ENCODE assay signal across 9 cellular contexts in the genomic region with DNA sequence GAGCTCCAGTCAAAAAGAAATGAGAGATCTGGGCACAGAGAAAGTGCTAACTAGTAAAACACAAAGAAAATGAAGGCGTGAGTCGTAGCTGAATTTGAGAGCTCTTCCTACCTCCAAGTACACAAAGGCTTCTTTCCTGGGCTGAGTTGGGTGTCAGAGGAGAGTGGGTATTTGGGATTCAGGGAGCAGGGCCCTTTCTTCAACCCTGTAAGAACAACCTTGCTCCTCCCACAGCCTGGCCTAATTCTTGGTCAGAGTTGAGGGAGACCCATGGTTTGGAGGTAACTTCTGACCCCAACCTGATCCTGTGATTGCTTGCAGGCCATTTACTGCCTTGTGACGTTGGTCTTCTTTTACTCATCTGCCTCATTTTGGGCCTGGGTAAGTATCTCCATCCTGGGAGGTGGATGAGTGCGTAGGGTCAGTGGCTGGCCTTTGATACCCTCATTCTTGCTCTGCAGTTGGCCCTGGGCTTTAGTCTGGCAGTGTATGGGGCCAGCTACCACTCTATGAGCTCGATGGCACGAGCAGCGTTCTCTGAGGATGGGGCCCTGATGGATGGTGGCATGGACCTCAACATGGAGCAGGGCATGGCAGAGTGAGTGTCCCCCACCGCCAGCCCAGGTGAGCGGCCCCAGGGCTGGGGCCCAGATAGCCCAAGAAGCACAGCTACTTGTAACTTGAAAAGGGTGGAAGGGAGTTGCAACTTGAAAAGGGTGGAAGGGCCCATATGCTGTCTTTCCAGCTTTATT. TPM values are rescaled to one million over a fixed set of nuclear protein-coding genes. Genes with fewer than 3 reads are reported as not detected.
DNase-seq lines count a peak whose midpoint lies in the region; ATAC-seq, FAIRE-seq and TF ChIP-seq lines count a peak whose summit lies in the region.
"Had no signal": no experiment of that assay in that cellular context is flagged by ENCODE, and none has a peak within 500 bp of the region (broad histone marks: within the 10 kb centered on the region; RNA-seq: fewer than 3 reads in every experiment).

No MANE protein-coding gene starts in this region.

- no TSS peak for BruUV-seq in endothelial cell of umbilical vein (replicated peaks; lab: Mats Ljungman, UMichigan)

- H4K20me1 ChIP-seq in DOHH2 (ENCODE audit: control insufficient read depth, insufficient read depth, low read depth, low read length) (no peaks in the 10 kb centered on the region), OCI-LY3 (ENCODE audit: insufficient read depth, low read length) (no peaks in the 10 kb centered on the region), endothelial cell of umbilical vein (replicated peaks; ENCODE audit: control insufficient read depth, extremely low read depth, insufficient read depth, low read length) (no peaks in the 10 kb centered on the region)

- H3K27me3 ChIP-seq in DOHH2 (ENCODE audit: control insufficient read depth, low read length) (no peaks in the 10 kb centered on the region), OCI-LY3 (ENCODE audit: low read depth, low read length) (no peaks in the 10 kb centered on the region), endothelial cell of umbilical vein (ENCODE audit: control insufficient read depth in 2 of 2, insufficient read depth in 2 of 2, low read length in 2 of 2) (no peaks in the 10 kb centered on the region), ovary (no peaks in the 10 kb centered on the region)

- POLR2A ChIA-PET in endothelial cell of umbilical vein (lab: Charles Lee): interaction anchor here (0.5 to 1.8 kb wide), 3 partner anchors 16 to 50 kb away, joined by 5 to 10 read pairs (median 8); partner anchors contain the start of gene FHOD1

- WGBS in ovary, 3 donors: 77 to 86% (median 81%) methylated on average over 9 of the region's 9 CpGs

- H3K4me1 ChIP-seq in DOHH2 (ENCODE audit: control insufficient read depth, low read length) (peaks cover 25% of the 10 kb centered on the region), OCI-LY3 (ENCODE audit: low read length) (peaks cover 13% of the 10 kb centered on the region), endothelial cell of umbilical vein (ENCODE audit: control insufficient read depth, extremely low read depth, insufficient read depth, low read length) (peaks cover 18% of the 10 kb centered on the region), ovary (ENCODE audit: insufficient read depth) (peaks cover 10% of the 10 kb centered on the region)

- no peak for TF ChIP-seq EP300 in ovary (IDR thresholded peaks at IDR 0.05)

- intact Hi-C loops in endothelial cell of umbilical vein (cut with micrococcal nuclease) (loop anchor here (5.0 kb wide), 1 partner anchor 36 kb away; the partner anchor contains the start of genes E2F4 and EXOC3L1), ovary (cut with DNase I) (loop anchor here in 1 of 4 donors (5.0 kb wide), 1 partner anchor 434 kb away; the partner anchor contains the start of genes ACD and PARD6A)

- TF ChIP-seq CTCF in DOHH2 (IDR thresholded peaks at IDR 0.05; ENCODE audit: low read depth, low read length, poor library complexity, severe bottlenecking) (no peak), OCI-LY3 (IDR thresholded peaks at IDR 0.05; ENCODE audit: low read depth, low read length) (no peak), endothelial cell of umbilical vein (IDR thresholded peaks at IDR 0.05; ENCODE audit: extremely low read depth in 1 of 2, insufficient read depth in 1 of 2, low read depth in 1 of 2, low read length in 2 of 2) (no peak), ovary (IDR thresholded peaks at IDR 0.05) (no peak)

- FAIRE-seq in endothelial cell of umbilical vein (lab: Jason Lieb, UNC): no peak

- ATAC-seq in GM21576 (IDR thresholded peaks at IDR 0.05; ENCODE audit: unreplicated experiment): no peak

- H2AFZ ChIP-seq in OCI-LY3 (ENCODE audit: low read depth, low read length) (no peak overlapping the region), endothelial cell of umbilical vein (ENCODE audit: low read depth, low read length) (no peak overlapping the region)

- H3K36me3 ChIP-seq in DOHH2 (ENCODE audit: control insufficient read depth, low read length): peaks cover 37% of the 10 kb centered on the region
- H3K36me3 ChIP-seq in OCI-LY3 (replicated peaks; ENCODE audit: low read depth, low read length): peaks cover 41% of the 10 kb centered on the region
- peaks cover 10 to 39% of the 10 kb centered on the region in 2 experiments for H3K36me3 ChIP-seq in endothelial cell of umbilical vein (ENCODE audit: control insufficient read depth in 2 of 2, extremely low read depth in 1 of 2, insufficient read depth in 2 of 2, low read length in 2 of 2)
- H3K36me3 ChIP-seq in ovary: no peaks in the 10 kb centered on the region

- no peaks in the 10 kb centered on the region for H3K9me1 ChIP-seq in endothelial cell of umbilical vein (replicated peaks; ENCODE audit: control insufficient read depth, extremely low read depth, insufficient read depth, low read length)

- no peak overlapping the region for H3K27ac ChIP-seq in DOHH2 (ENCODE audit: low read depth, low read length)
- H3K27ac ChIP-seq in OCI-LY3 (ENCODE audit: low read length): peak overlapping the region; percentile 2; the same call in 1 of the 2 replicates
- H3K27ac ChIP-seq in endothelial cell of umbilical vein (ENCODE audit: insufficient read depth, low read depth, low read length): no peak overlapping the region
- no peak overlapping the region for H3K27ac ChIP-seq in ovary

- H3K4me2 ChIP-seq in DOHH2 (ENCODE audit: low read length) (peak overlapping the region; percentile 83), OCI-LY3 (ENCODE audit: low read length) (peak overlapping the region; percentile 80), endothelial cell of umbilical vein (ENCODE audit: insufficient read depth, low read length) (peak overlapping the region; percentile 79)

- H3F3A ChIP-seq in DOHH2 (ENCODE audit: control insufficient read depth, insufficient read depth): no peaks in the 10 kb centered on the region

- H3K79me2 ChIP-seq in DOHH2 (ENCODE audit: control insufficient read depth, low read length): peaks cover 21% of the 10 kb centered on the region
- H3K79me2 ChIP-seq in OCI-LY3 (ENCODE audit: low read length): peaks cover 21% of the 10 kb centered on the region
- peaks cover 11% of the 10 kb centered on the region for H3K79me2 ChIP-seq in endothelial cell of umbilical vein (ENCODE audit: control insufficient read depth, insufficient read depth, low read length)

- H3K9me3 ChIP-seq in DOHH2 (ENCODE audit: control insufficient read depth, insufficient read depth, low read length) (no peaks in the 10 kb centered on the region), OCI-LY3 (ENCODE audit: insufficient read depth, low read length) (no peaks in the 10 kb centered on the region), endothelial cell of umbilical vein (replicated peaks; ENCODE audit: control insufficient read depth, insufficient read depth, low read length) (no peaks in the 10 kb centered on the region), ovary (no peaks in the 10 kb centered on the region)

- H3K9me2 ChIP-seq in DOHH2 (replicated peaks; ENCODE audit: control insufficient read depth, low read length): no peaks in the 10 kb centered on the region

- CTCF ChIA-PET in endothelial cell of umbilical vein (lab: Charles Lee): interaction anchor here (0.9 to 2.6 kb wide), 2 partner anchors 30 to 32 kb away, joined by 3 to 15 read pairs; no protein-coding TSS in a partner anchor

- no peak for DNase-seq in endothelial cell of umbilical vein (ENCODE audit: low read depth, low spot score)
- DNase-seq in ovary: peak in 1 of 5 donors; percentile 21
- no peak for DNase-seq in NCI-H2227 (lab: John Stamatoyannopoulos, UW; ENCODE audit: unreplicated experiment)
- DNase-seq in pons (ENCODE audit: low spot score): no peak
- no peak for DNase-seq in NCI-H1105 (lab: John Stamatoyannopoulos, UW)
- DNase-seq: WERI-Rb-1 had no signal

- H3K9ac ChIP-seq in OCI-LY3 (ENCODE audit: low read length) (peak overlapping the region; percentile 86), endothelial cell of umbilical vein (replicated peaks; ENCODE audit: extremely low read depth, insufficient read depth, low read length) (peak overlapping the region; percentile 77)

- TF ChIP-seq POLR2A in endothelial cell of umbilical vein (IDR thresholded peaks at IDR 0.05; ENCODE audit: low read depth, low read length) (peak; percentile 37), ovary (IDR thresholded peaks at IDR 0.05) (no peak)

- dilution Hi-C loops in endothelial cell of umbilical vein (cut with MboI; ENCODE audit: extremely low pct_ligation_motif_present, low sequenced_read_pairs): no loop called here

- peak overlapping the region; percentile 90 for H3K4me3 ChIP-seq in DOHH2 (ENCODE audit: low read length)
- H3K4me3 ChIP-seq in OCI-LY3 (ENCODE audit: low read length): peak overlapping the region; percentile 86
- peak overlapping the region in 1 of 3 experiments; percentile 78 for H3K4me3 ChIP-seq in endothelial cell of umbilical vein (replicated peaks in 1 of 3; ENCODE audit: insufficient read depth in 1 of 3, low read depth in 1 of 3, low read length in 3 of 3)
- peak overlapping the region; percentile 92 for H3K4me3 ChIP-seq in ovary

RNA-seq across cellular contexts. Expression of gene TMEM208, which starts 1.3 kb away (rescaled TPM):
- total RNA-seq in endothelial cell of umbilical vein: 35.3 and 36.3 TPM in 2 replicates
- polyA plus RNA-seq in endothelial cell of umbilical vein: 94.0 and 98.4 TPM in 2 replicates
- 53.5 and 55.9 TPM in 2 replicates for polyA plus RNA-seq in endothelial cell of umbilical vein (2011; cell fraction: cytosol; rRNA removed)
- 44.4 and 48.8 TPM in 2 replicates for polyA plus RNA-seq in endothelial cell of umbilical vein (2011; cell fraction: nucleus; rRNA removed)
- 34.1 and 34.9 TPM in 2 replicates for polyA plus RNA-seq in endothelial cell of umbilical vein (2012)
- polyA minus RNA-seq in endothelial cell of umbilical vein: 57.2 and 62.0 TPM in 2 replicates
- 29.2 TPM for polyA minus RNA-seq in endothelial cell of umbilical vein (2011; cell fraction: cytosol; rRNA and poly(A)+ RNA removed)
- polyA minus RNA-seq in endothelial cell of umbilical vein (2011; cell fraction: nucleus; rRNA and poly(A)+ RNA removed): 24.9 and 27.2 TPM in 2 replicates
- 10 to 100 TPM; 23.8 to 39.2 (median 32.1) TPM for total RNA-seq in ovary
- 10 to 100 TPM; 26.3 to 52.0 TPM for polyA plus RNA-seq in ovary

RNA-seq across cellular contexts. Expression of gene FHOD1, which starts 19.1 kb away (rescaled TPM):
- total RNA-seq in endothelial cell of umbilical vein: 104 and 124 TPM in 2 replicates
- 63.6 and 78.6 TPM in 2 replicates for polyA plus RNA-seq in endothelial cell of umbilical vein
- polyA plus RNA-seq in endothelial cell of umbilical vein (2011; cell fraction: cytosol; rRNA removed): 43.3 and 49.4 TPM in 2 replicates
- polyA plus RNA-seq in endothelial cell of umbilical vein (2011; cell fraction: nucleus; rRNA removed): 289 and 335 TPM in 2 replicates
- 84.9 and 85.3 TPM in 2 replicates for polyA plus RNA-seq in endothelial cell of umbilical vein (2012)
- polyA minus RNA-seq in endothelial cell of umbilical vein: 44.3 and 55.7 TPM in 2 replicates
- polyA minus RNA-seq in endothelial cell of umbilical vein (2011; cell fraction: cytosol; rRNA and poly(A)+ RNA removed): 17.6 TPM
- 42.3 and 55.3 TPM in 2 replicates for polyA minus RNA-seq in endothelial cell of umbilical vein (2011; cell fraction: nucleus; rRNA and poly(A)+ RNA removed)
- total RNA-seq in ovary: 10 to 100 TPM; 17.2 to 84.2 (median 41.8) TPM
- polyA plus RNA-seq in ovary: 10 to 100 TPM; 16.0 to 26.2 TPM

RNA-seq across cellular contexts. Expression of gene SLC9A5, which starts 20.6 kb away (rescaled TPM):
- total RNA-seq in endothelial cell of umbilical vein: 2.8 and 4.2 TPM in 2 replicates
- polyA plus RNA-seq in endothelial cell of umbilical vein: 2.7 and 3.2 TPM in 2 replicates
- 1.4 and 1.5 TPM in 2 replicates for polyA plus RNA-seq in endothelial cell of umbilical vein (2011; cell fraction: cytosol; rRNA removed)
- 17.7 and 19.4 TPM in 2 replicates for polyA plus RNA-seq in endothelial cell of umbilical vein (2011; cell fraction: nucleus; rRNA removed)
- polyA plus RNA-seq in endothelial cell of umbilical vein (2012): 3.0 and 3.9 TPM in 2 replicates
- 2.2 and 2.7 TPM in 2 replicates for polyA minus RNA-seq in endothelial cell of umbilical vein
- polyA minus RNA-seq in endothelial cell of umbilical vein (2011; cell fraction: cytosol; rRNA and poly(A)+ RNA removed): 0.51 TPM
- polyA minus RNA-seq in endothelial cell of umbilical vein (2011; cell fraction: nucleus; rRNA and poly(A)+ RNA removed): 2.5 and 3.0 TPM in 2 replicates
- 1 to 10 TPM in 5 of 7 donors, under 1 TPM in 2; 0.36 to 3.1 (median 1.3) TPM for total RNA-seq in ovary
- 1 to 10 TPM in 1 of 2 donors, under 1 TPM in 1; 0.53 to 1.1 TPM for polyA plus RNA-seq in ovary

RNA-seq across cellular contexts. Expression of gene ELMO3, which starts 29.3 kb away (rescaled TPM):
- 4.3 and 5.7 TPM in 2 replicates for total RNA-seq in endothelial cell of umbilical vein
- 3.9 and 4.1 TPM in 2 replicates for polyA plus RNA-seq in endothelial cell of umbilical vein
- 1.2 and 1.8 TPM in 2 replicates for polyA plus RNA-seq in endothelial cell of umbilical vein (2011; cell fraction: cytosol; rRNA removed)
- polyA plus RNA-seq in endothelial cell of umbilical vein (2011; cell fraction: nucleus; rRNA removed): 17.7 and 18.0 TPM in 2 replicates
- 1.7 and 2.5 TPM in 2 replicates for polyA plus RNA-seq in endothelial cell of umbilical vein (2012)
- 0.74 and 0.87 TPM in 2 replicates for polyA minus RNA-seq in endothelial cell of umbilical vein
- polyA minus RNA-seq in endothelial cell of umbilical vein (2011; cell fraction: cytosol; rRNA and poly(A)+ RNA removed): 2.8 TPM
- polyA minus RNA-seq in endothelial cell of umbilical vein (2011; cell fraction: nucleus; rRNA and poly(A)+ RNA removed): 1.9 and 4.0 TPM in 2 replicates
- total RNA-seq in ovary: 10 to 100 TPM in 1 of 7 donors, 1 to 10 TPM in 6; 1.1 to 14.8 (median 2.8) TPM
- 1 to 10 TPM in 1 of 2 donors, not detected in 1; 1.2 TPM for polyA plus RNA-seq in ovary

RNA-seq across cellular contexts. Expression of gene E2F4, which starts 36.3 kb away (rescaled TPM):
- total RNA-seq in endothelial cell of umbilical vein: 110 and 112 TPM in 2 replicates
- 168 and 199 TPM in 2 replicates for polyA plus RNA-seq in endothelial cell of umbilical vein
- polyA plus RNA-seq in endothelial cell of umbilical vein (2011; cell fraction: cytosol; rRNA removed): 124 and 132 TPM in 2 replicates
- 358 and 365 TPM in 2 replicates for polyA plus RNA-seq in endothelial cell of umbilical vein (2011; cell fraction: nucleus; rRNA removed)
- polyA plus RNA-seq in endothelial cell of umbilical vein (2012): 79.3 and 84.3 TPM in 2 replicates
- 100 and 109 TPM in 2 replicates for polyA minus RNA-seq in endothelial cell of umbilical vein
- 54.8 TPM for polyA minus RNA-seq in endothelial cell of umbilical vein (2011; cell fraction: cytosol; rRNA and poly(A)+ RNA removed)
- polyA minus RNA-seq in endothelial cell of umbilical vein (2011; cell fraction: nucleus; rRNA and poly(A)+ RNA removed): 62.3 and 65.0 TPM in 2 replicates
- total RNA-seq in ovary: 10 to 100 TPM; 36.0 to 75.7 (median 52.9) TPM
- 10 to 100 TPM; 17.6 to 36.2 TPM for polyA plus RNA-seq in ovary
